ENCODE assay signal across 24 cellular contexts in genomic region chr11:95708681-95709080, GRCh38.
DNase-seq lines count a peak whose midpoint lies in the region; ATAC-seq, FAIRE-seq and TF ChIP-seq lines count a peak whose summit lies in the region.
"Had no signal": no experiment of that assay in that cellular context is flagged by ENCODE, and none has a peak within 500 bp of the region (broad histone marks: within the 10 kb centered on the region; RNA-seq: fewer than 3 reads in every experiment).

No MANE protein-coding gene starts in this region.

- no peaks in the 10 kb centered on the region for H3K9me3 ChIP-seq in K562 (replicated peaks; ENCODE audit: control insufficient read depth, insufficient read depth, low read depth, low read length)
- H3K9me3 ChIP-seq in neural progenitor cell (ENCODE audit: low read depth), result no peaks in the 10 kb centered on the region
- H3K9me3 ChIP-seq in colonic mucosa, result no peaks in the 10 kb centered on the region
- H3K9me3 ChIP-seq: A549, BE2C had no signal

- H3K79me2 ChIP-seq in K562 (ENCODE audit: control insufficient read depth, insufficient read depth, low read length), result no peaks in the 10 kb centered on the region
- H3K79me2 ChIP-seq in neural progenitor cell (ENCODE audit: low read depth), result no peaks in the 10 kb centered on the region

- H4K20me1 ChIP-seq in K562 (replicated peaks; ENCODE audit: control insufficient read depth, insufficient read depth, low read length) (no peaks in the 10 kb centered on the region), neural progenitor cell (ENCODE audit: low read depth) (no peaks in the 10 kb centered on the region)
- H4K20me1 ChIP-seq: BLaER1 treated with 17β-estradiol and CSF1 and Interleukin-3, amounts not matched to agents 10 nM and 100 nM had no signal

- BruUV-seq in K562 (replicated peaks; lab: Mats Ljungman, UMichigan), result no TSS peak

- no peak for TF ChIP-seq POLR2A in K562 (conservative IDR thresholded peaks at IDR 0.05)

- H2AFZ ChIP-seq in K562 (ENCODE audit: low read depth, low read length) (peak overlapping the region; percentile 6; the same call in 1 of the 2 replicates), neural progenitor cell (replicated peaks) (no peak overlapping the region)

- H3K27me3 Mint-ChIP-seq in activated CD4-positive, alpha-beta T cell treated with anti-CD3 and anti-CD28 coated beads, Interleukin-2, amount 10 ng/mL, durations not matched to agents 24 days and 14 days, result no peaks in the 10 kb centered on the region
- H3K27me3 Mint-ChIP-seq in neural progenitor cell (ENCODE audit: insufficient read depth, low read depth), result peaks cover 4% of the 10 kb centered on the region
- H3K27me3 Mint-ChIP-seq in activated naive CD8-positive, alpha-beta T cell treated with anti-CD3 and anti-CD28 coated beads, Interleukin-2, amount 50 U/mL, for 24 hours, result no peaks in the 10 kb centered on the region

- DNase-seq in activated CD4-positive, alpha-beta T cell treated with anti-CD3 and anti-CD28 coated beads, Interleukin-2, amount 10 ng/mL, durations not matched to agents 24 days and 14 days, result peak; percentile 18
- DNase-seq in activated CD4-positive, alpha-beta T cell treated with anti-CD3 and anti-CD28 coated beads for 4 hours, result no peak
- DNase-seq in K562 (ENCODE audit: extremely low read depth in 1 of 4, low spot score in 3 of 4) (no peak), neural progenitor cell (ENCODE audit: low spot score) (peak; percentile 50), colonic mucosa (no peak), HuH-7 (ENCODE audit: low spot score) (no peak)
- no peak for DNase-seq in activated naive CD8-positive, alpha-beta T cell treated with anti-CD3 and anti-CD28 coated beads, Interleukin-2, amount 50 U/mL, for 24 hours
- DNase-seq: 8988T; ACHN; AML-193; BE2C; Calu3; CD4-positive, alpha-beta T cell; CD8-positive, alpha-beta memory T cell; DMS53; DMS79 treated with DMSO at 0.1 percent for 48 hours; GOT3; H7 had no signal

- no peak overlapping the region for H3K4me2 ChIP-seq in K562 (ENCODE audit: insufficient read depth, low read length)
- H3K4me2 ChIP-seq in neural progenitor cell, result no peak overlapping the region
- H3K4me2 ChIP-seq: A549; BLaER1 treated with 17β-estradiol and CSF1 and Interleukin-3, amounts not matched to agents 10 nM and 100 nM had no signal

- intact Hi-C loops in activated CD4-positive, alpha-beta T cell treated with anti-CD3 and anti-CD28 coated beads, Interleukin-2, amount 10 ng/mL, durations not matched to agents 24 days and 14 days (cut with micrococcal nuclease), result loop anchor here (10.0 kb wide), 1 partner anchor 614 kb away; no protein-coding TSS in a partner anchor
- intact Hi-C loops in K562 (cut with micrococcal nuclease) (loop anchor here (5.0 to 10.0 kb wide), 4 partner anchors 114 to 486 kb away; no protein-coding TSS in a partner anchor), colonic mucosa (cut with DNase I) (loop anchor here (5.0 kb wide), 1 partner anchor 54 kb away; no protein-coding TSS in a partner anchor)

- H3K4me3 Mint-ChIP-seq in activated CD4-positive, alpha-beta T cell treated with anti-CD3 and anti-CD28 coated beads, Interleukin-2, amount 10 ng/mL, durations not matched to agents 24 days and 14 days, result no peak overlapping the region
- no peak overlapping the region for H3K4me3 Mint-ChIP-seq in neural progenitor cell
- no peak overlapping the region for H3K4me3 Mint-ChIP-seq in activated naive CD8-positive, alpha-beta T cell treated with anti-CD3 and anti-CD28 coated beads, Interleukin-2, amount 50 U/mL, for 24 hours
- H3K4me3 Mint-ChIP-seq: CD14-positive monocyte; CD4-positive, alpha-beta T cell; CD8-positive, alpha-beta memory T cell had no signal

- no peak for ATAC-seq in K562
- no peak for ATAC-seq in activated naive CD8-positive, alpha-beta T cell treated with anti-CD3 and anti-CD28 coated beads, Interleukin-2, amount 50 U/mL, for 24 hours
- ATAC-seq: A549, HCT116 had no signal

- peaks cover 2% of the 10 kb centered on the region for H3K36me3 Mint-ChIP-seq in activated CD4-positive, alpha-beta T cell treated with anti-CD3 and anti-CD28 coated beads, Interleukin-2, amount 10 ng/mL, durations not matched to agents 24 days and 14 days (ENCODE audit: low read depth)
- no peaks in the 10 kb centered on the region for H3K36me3 Mint-ChIP-seq in neural progenitor cell
- no peaks in the 10 kb centered on the region for H3K36me3 Mint-ChIP-seq in activated naive CD8-positive, alpha-beta T cell treated with anti-CD3 and anti-CD28 coated beads, Interleukin-2, amount 50 U/mL, for 24 hours (ENCODE audit: low read depth)
- H3K36me3 Mint-ChIP-seq: CD14-positive monocyte; CD8-positive, alpha-beta memory T cell had no signal

- no peaks in the 10 kb centered on the region for H3K36me3 ChIP-seq in K562 (ENCODE audit: control insufficient read depth, insufficient read depth, low read length)
- H3K36me3 ChIP-seq in neural progenitor cell, result no peaks in the 10 kb centered on the region
- no peaks in the 10 kb centered on the region for H3K36me3 ChIP-seq in colonic mucosa
- H3K36me3 ChIP-seq: BE2C; BLaER1 treated with 17β-estradiol and CSF1 and Interleukin-3, amounts not matched to agents 10 nM and 100 nM had no signal

- H3K27ac ChIP-seq in K562 (ENCODE audit: extremely low read depth, low read depth, low read length) (no peak overlapping the region; the same call in 2 of the 3 replicates), neural progenitor cell (no peak overlapping the region), colonic mucosa (no peak overlapping the region)
- H3K27ac ChIP-seq: A549; BLaER1 treated with 17β-estradiol and CSF1 and Interleukin-3, amounts not matched to agents 10 nM and 100 nM had no signal

- FAIRE-seq in K562 (lab: Jason Lieb, UNC), result no peak
- FAIRE-seq: A549, G401.6, GM12892 had no signal

- POLR2A ChIA-PET in K562 (lab: Yijun Ruan, JAX), result interaction anchor here (0.9 to 1.8 kb wide), 4 partner anchors 11 to 530 kb away, joined by 3 to 7 read pairs (median 5); no protein-coding TSS in a partner anchor

- H3K27me3 ChIP-seq in K562 (ENCODE audit: control insufficient read depth in 2 of 2, insufficient read depth in 2 of 2, low read length in 2 of 2) (no peaks in the 10 kb centered on the region), neural progenitor cell (no peaks in the 10 kb centered on the region), colonic mucosa (no peaks in the 10 kb centered on the region)
- H3K27me3 ChIP-seq: BE2C; BLaER1 treated with 17β-estradiol and CSF1 and Interleukin-3, amounts not matched to agents 10 nM and 100 nM had no signal

- peaks cover 25% of the 10 kb centered on the region for H3K4me1 Mint-ChIP-seq in activated CD4-positive, alpha-beta T cell treated with anti-CD3 and anti-CD28 coated beads, Interleukin-2, amount 10 ng/mL, durations not matched to agents 24 days and 14 days
- peaks cover 32% of the 10 kb centered on the region for H3K4me1 Mint-ChIP-seq in neural progenitor cell
- peaks cover 23% of the 10 kb centered on the region for H3K4me1 Mint-ChIP-seq in activated naive CD8-positive, alpha-beta T cell treated with anti-CD3 and anti-CD28 coated beads, Interleukin-2, amount 50 U/mL, for 24 hours
- H3K4me1 Mint-ChIP-seq: CD14-positive monocyte had no signal

- H3K4me1 ChIP-seq in K562 (replicated peaks in 1 of 2; ENCODE audit: control insufficient read depth in 2 of 2, insufficient read depth in 2 of 2, low read length in 2 of 2) (peaks cover 4 to 47% of the 10 kb centered on the region in 2 experiments; a peak in 2 of 5 replicates), neural progenitor cell (peaks cover 26% of the 10 kb centered on the region), colonic mucosa (no peaks in the 10 kb centered on the region)
- H3K4me1 ChIP-seq: A549 had no signal

- peaks cover 16% of the 10 kb centered on the region for H3F3A ChIP-seq in neural progenitor cell (ENCODE audit: low read depth)

- TF ChIP-seq EP300 in K562 (IDR thresholded peaks at IDR 0.05; ENCODE audit: low read length), result no peak

- in situ Hi-C loops in K562 (cut with MboI), result loop anchor here (5.0 kb wide), 2 partner anchors 44 to 546 kb away; no protein-coding TSS in a partner anchor

- H3K4me3 ChIP-seq in K562 (no peak overlapping the region), neural progenitor cell (no peak overlapping the region), colonic mucosa (no peak overlapping the region)
- H3K4me3 ChIP-seq: A549; BLaER1 treated with 17β-estradiol and CSF1 and Interleukin-3, amounts not matched to agents 10 nM and 100 nM had no signal

- CTCF ChIA-PET in K562 (lab: Yijun Ruan, JAX; ENCODE audit: low intra/inter-chr PET ratio), result no interaction called here

- WGBS in K562 (ENCODE audit: insufficient coverage, low coverage, missing lambda C conversion rate), result 78% methylated on average over 1 of the region's 1 CpG

- H3K9ac ChIP-seq in K562 (ENCODE audit: insufficient read depth in 1 of 2, low read depth in 2 of 2, low read length in 2 of 2) (no peak overlapping the region), neural progenitor cell (no peak overlapping the region), colonic mucosa (ENCODE audit: low read depth in 2 of 2, low read length in 2 of 2) (no peak overlapping the region)
- H3K9ac ChIP-seq: BLaER1 treated with 17β-estradiol and CSF1 and Interleukin-3, amounts not matched to agents 10 nM and 100 nM had no signal

- H3K9me1 ChIP-seq in K562 (ENCODE audit: control insufficient read depth, insufficient read depth, low read length), result no peaks in the 10 kb centered on the region

- peaks cover 9% of the 10 kb centered on the region for H3K9me3 Mint-ChIP-seq in activated CD4-positive, alpha-beta T cell treated with anti-CD3 and anti-CD28 coated beads, Interleukin-2, amount 10 ng/mL, durations not matched to agents 24 days and 14 days
- no peaks in the 10 kb centered on the region for H3K9me3 Mint-ChIP-seq in neural progenitor cell
- no peaks in the 10 kb centered on the region for H3K9me3 Mint-ChIP-seq in activated naive CD8-positive, alpha-beta T cell treated with anti-CD3 and anti-CD28 coated beads, Interleukin-2, amount 50 U/mL, for 24 hours
- H3K9me3 Mint-ChIP-seq: CD14-positive monocyte; CD4-positive, alpha-beta T cell; CD8-positive, alpha-beta memory T cell had no signal

- TF ChIP-seq RAD21 in K562 (CRISPR knock-in tag; conservative IDR thresholded peaks at IDR 0.05 in 1 of 2, IDR thresholded peaks at IDR 0.05 in 1 of 2), result no peak

- no peak for TF ChIP-seq CTCF in K562 (IDR thresholded peaks at IDR 0.05 in 2 of 3, conservative IDR thresholded peaks at IDR 0.05 in 1 of 3; ENCODE audit: insufficient read depth in 2 of 3, low read depth in 1 of 3, low read length in 3 of 3)
- no peak for TF ChIP-seq CTCF in neural progenitor cell (IDR thresholded peaks at IDR 0.05)
- no peak for TF ChIP-seq CTCF in colonic mucosa (IDR thresholded peaks at IDR 0.05)

- no peak overlapping the region for H3K27ac Mint-ChIP-seq in activated CD4-positive, alpha-beta T cell treated with anti-CD3 and anti-CD28 coated beads, Interleukin-2, amount 10 ng/mL, durations not matched to agents 24 days and 14 days
- H3K27ac Mint-ChIP-seq in neural progenitor cell, result no peak overlapping the region
- H3K27ac Mint-ChIP-seq in activated naive CD8-positive, alpha-beta T cell treated with anti-CD3 and anti-CD28 coated beads, Interleukin-2, amount 50 U/mL, for 24 hours, result no peak overlapping the region
- H3K27ac Mint-ChIP-seq: CD14-positive monocyte; CD4-positive, alpha-beta T cell; CD8-positive, alpha-beta memory T cell had no signal

TF ChIP-seq in K562, 482 proteins besides CTCF, POLR2A, EP300 and RAD21 (continues in another document):
- TF ChIP-seq XRCC3 (IDR thresholded peaks at IDR 0.05) (no peak), RAD51 (IDR thresholded peaks at IDR 0.05; ENCODE audit: borderline replicate concordance, low read depth) (no peak)

Comparison
In these comparisons a context has a peak if more than half of its experiments do, and no peak if none do; other contexts are left out.
1. DNase-seq: peak in activated CD4-positive, alpha-beta T cell treated with anti-CD3 and anti-CD28 coated beads, Interleukin-2, amount 10 ng/mL, durations not matched to agents 24 days and 14 days (single experiment) and neural progenitor cell (single experiment); none in activated CD4-positive, alpha-beta T cell treated with anti-CD3 and anti-CD28 coated beads for 4 hours (0 of 2), K562 (0 of 4), activated naive CD8-positive, alpha-beta T cell treated with anti-CD3 and anti-CD28 coated beads, Interleukin-2, amount 50 U/mL, for 24 hours (single experiment), colonic mucosa (single experiment) and HuH-7 (single experiment).